In genomic region chr20:34069341-34070078, GRCh38 we compare ENCODE assay signal across 1 cellular context.
TF ChIP-seq lines count a peak whose summit lies in the region.

No MANE protein-coding gene starts in this region.

TF ChIP-seq in IMR-90, 13 proteins besides CTCF, POLR2A, EP300 and RAD21:
- TF ChIP-seq CHD1 (IDR thresholded peaks at IDR 0.05; ENCODE audit: low read depth, low read length) (no peak), USF2 (IDR thresholded peaks at IDR 0.05; ENCODE audit: low read depth, low read length) (no peak), MAFK (IDR thresholded peaks at IDR 0.05; ENCODE audit: low read depth, low read length) (no peak), MAZ (IDR thresholded peaks at IDR 0.05; ENCODE audit: borderline replicate concordance, low read depth, low read length) (no peak), SMC3 (IDR thresholded peaks at IDR 0.05; ENCODE audit: low read depth, low read length) (peak; percentile 98), RFX5 (IDR thresholded peaks at IDR 0.05; ENCODE audit: low read depth, low read length) (no peak), BHLHE40 (IDR thresholded peaks at IDR 0.05; ENCODE audit: low read depth, low read length) (no peak)
